ENCODE assay signal across 8 cellular contexts in genomic region chr15:76337047-76337738, GRCh38. TPM values are rescaled to one million over a fixed set of nuclear protein-coding genes. Genes with fewer than 3 reads are reported as not detected.
DNase-seq lines count a peak whose midpoint lies in the region; ATAC-seq and TF ChIP-seq lines count a peak whose summit lies in the region.

No MANE protein-coding gene starts in this region.

- peaks cover 56 to 64% (median 59%) of the 10 kb centered on the region in 3 donors for H3K4me1 Mint-ChIP-seq in T-cell

- H3K9me3 Mint-ChIP-seq in T-cell = no peaks in the 10 kb centered on the region

- H3K4me3 ChIP-seq in A673 (ENCODE audit: low read depth, low read length, poor library complexity, severe bottlenecking) (peak overlapping the region; percentile 48), iPS-20b (ENCODE audit: low read length) (peak overlapping the region; percentile 31; the same call in 1 of the 2 replicates)

- peak overlapping the region; percentile 62 to 70 (median 67) for H3K4me3 Mint-ChIP-seq in T-cell

- H3K27ac Mint-ChIP-seq in T-cell = peak overlapping the region in 1 of 2 donors; percentile 21

- peaks cover 69 to 90% of the 10 kb centered on the region in 2 donors for H3K27me3 Mint-ChIP-seq in T-cell

- peaks cover 35% of the 10 kb centered on the region for H3K4me1 ChIP-seq in A673 (ENCODE audit: insufficient read depth, low read length, poor library complexity, severe bottlenecking)
- H3K4me1 ChIP-seq in iPS-20b (ENCODE audit: insufficient read depth, low read length) = peaks cover 6% of the 10 kb centered on the region; the same call in 1 of the 2 replicates

- no TSS peak for BruUV-seq in A673 (replicated peaks; lab: Mats Ljungman, UMichigan)

- no peak for ATAC-seq in T-cell (replicated peaks in 1 of 4)

- no peaks in the 10 kb centered on the region for H3K36me3 Mint-ChIP-seq in T-cell

- intact Hi-C loops in A673 (cut with micrococcal nuclease; ENCODE audit: unreplicated experiment) = loop anchor here (10.0 kb wide), 1 partner anchor 508 kb away; no protein-coding TSS in a partner anchor

- DNase-seq in A673 (ENCODE audit: low spot score) (peak; percentile 57), H4 (ENCODE audit: low spot score) (peak; percentile 22), T-cell (peak in 1 of 34 experiments; percentile 10), iPS-NIHi11 (ENCODE audit: low spot score) (no peak), Ammon's horn (ENCODE audit: low spot score) (no peak), NCI-H510A treated with DMSO at 0.1 percent for 48 hours (lab: John Stamatoyannopoulos, UW) (no peak)
- DNase-seq in effector CD8-positive, alpha-beta T cell (lab: John Stamatoyannopoulos, UW) = no peak

- CTCF ChIA-PET in A673 (lab: Charles Lee) (interaction anchor here (0.6 kb wide), 2 partner anchors 55 to 86 kb away, joined by 4 to 9 read pairs; no protein-coding TSS in a partner anchor), T-cell (lab: Charles Lee) (no interaction called here)

- TF ChIP-seq CTCF in A673 (conservative IDR thresholded peaks at IDR 0.05; ENCODE audit: low read depth, low read length) = no peak

- H3K27me3 ChIP-seq in A673 (replicated peaks; ENCODE audit: insufficient read depth, low read depth, low read length, poor library complexity) (peaks cover 46% of the 10 kb centered on the region), iPS-20b (ENCODE audit: insufficient read depth, low read length) (peaks cover 99% of the 10 kb centered on the region)

- no peaks in the 10 kb centered on the region for H3K36me3 ChIP-seq in A673 (ENCODE audit: insufficient read depth, low read length, poor library complexity, severe bottlenecking)
- no peaks in the 10 kb centered on the region for H3K36me3 ChIP-seq in iPS-20b (ENCODE audit: insufficient read depth, low read depth, low read length)

- no peaks in the 10 kb centered on the region for H3K9me3 ChIP-seq in A673 (ENCODE audit: low read depth, low read length, poor library complexity, severe bottlenecking)
- peaks cover 4% of the 10 kb centered on the region for H3K9me3 ChIP-seq in iPS-20b (ENCODE audit: insufficient read depth, low read depth, low read length)

- no peak overlapping the region for H3K9ac ChIP-seq in iPS-20b (ENCODE audit: low read depth, low read length)

- H3K27ac ChIP-seq in A673 (ENCODE audit: low read depth, low read length, poor library complexity, severe bottlenecking) (no peak overlapping the region), iPS-20b (ENCODE audit: low read length) (no peak overlapping the region)

- POLR2A ChIA-PET in A673 (lab: Charles Lee; ENCODE audit: low non-redundant PET) = interaction anchor here (0.6 kb wide), 3 partner anchors 138 to 932 kb away, joined by 3 to 8 read pairs (median 5); no protein-coding TSS in a partner anchor
- POLR2A ChIA-PET in T-cell (lab: Charles Lee) = interaction anchor here in 1 of 2 donors (0.6 kb wide), 1 partner anchor 1985 kb away, joined by 8 read pairs; no protein-coding TSS in a partner anchor

RNA-seq across cellular contexts. Expression of gene ISL2, which starts 0.6 kb away (rescaled TPM):
- total RNA-seq in A673 (2021) = 3.8 and 5.5 TPM in 2 replicates
- 2.3 and 4.2 TPM in 2 replicates for total RNA-seq in H4 (2014; rRNA removed; shearing (Covaris generic))
- total RNA-seq in T-cell = under 1 TPM in 3 of 5 donors, not detected in 2; 0.23 to 0.44 (median 0.26) TPM

RNA-seq across cellular contexts. Expression of gene ETFA, which starts 25.9 kb away (rescaled TPM):
- total RNA-seq in A673 (2021) (133 and 137 TPM in 2 replicates), T-cell (10 to 100 TPM; 34.6 to 53.9 (median 50.4) TPM)
- 169 and 208 TPM in 2 replicates for total RNA-seq in H4 (2014; rRNA removed; shearing (Covaris generic))

Comparison
In these comparisons a context has a peak if more than half of its experiments do, and no peak if none do; other contexts are left out.
1. DNase-seq: peak in A673 (single experiment) and H4 (single experiment); none in iPS-NIHi11 (single experiment), Ammon's horn (single experiment), NCI-H510A treated with DMSO at 0.1 percent for 48 hours (single experiment) and effector CD8-positive, alpha-beta T cell (single experiment).